ENCODE assay signal across 10 cellular contexts in genomic region chr12:120849765-120850164, GRCh38. TPM values are rescaled to one million over a fixed set of nuclear protein-coding genes. Genes with fewer than 3 reads are reported as not detected.
DNase-seq lines count a peak whose midpoint lies in the region; ATAC-seq and TF ChIP-seq lines count a peak whose summit lies in the region.
"Had no signal": no experiment of that assay in that cellular context is flagged by ENCODE, and none has a peak within 500 bp of the region (broad histone marks: within the 10 kb centered on the region; RNA-seq: fewer than 3 reads in every experiment).

No MANE protein-coding gene starts in this region.

- H3K27ac ChIP-seq in right atrium auricular region: peak overlapping the region; percentile 15 to 49
- H3K27ac ChIP-seq in stomach: peak overlapping the region in 3 of 5 donors; percentile 23 to 49 (median 40)

- H3K9me3 ChIP-seq in right atrium auricular region (no peaks in the 10 kb centered on the region), stomach (no peaks in the 10 kb centered on the region)

- no peak overlapping the region for H3K4me3 ChIP-seq in right atrium auricular region
- H3K4me3 ChIP-seq in stomach: no peak overlapping the region

- no peak for ATAC-seq in activated B cell treated with CpG ODN at 0.5 μM for 24 hours (ENCODE audit: low read depth)

- no peak for TF ChIP-seq EP300 in stomach (IDR thresholded peaks at IDR 0.05)

- H3K9me3 Mint-ChIP-seq in activated B cell treated with CpG ODN at 0.5 μM for 24 hours: no peaks in the 10 kb centered on the region
- no peaks in the 10 kb centered on the region for H3K9me3 Mint-ChIP-seq in T-helper 2 cell treated with Interferon-gamma antibody and Interleukin-4, amounts not matched to agents 5 μg/mL and 100 μg/mL, for 36 hours

- TF ChIP-seq POLR2A in stomach (IDR thresholded peaks at IDR 0.05): no peak

- POLR2A ChIA-PET in activated B cell treated with CpG ODN at 0.5 μM for 24 hours (lab: Charles Lee): interaction anchor here (0.6 to 3.6 kb wide), 4 partner anchors 10 to 736 kb away, joined by 3 to 18 read pairs (median 4); no protein-coding TSS in a partner anchor

- CTCF ChIA-PET in activated B cell treated with CpG ODN at 0.5 μM for 24 hours (lab: Charles Lee): interaction anchor here (1.7 kb wide), 1 partner anchor 14 kb away, joined by 4 read pairs; no protein-coding TSS in a partner anchor

- peak overlapping the region; percentile 52 for H3K4me3 Mint-ChIP-seq in activated B cell treated with CpG ODN at 0.5 μM for 24 hours
- no peak overlapping the region for H3K4me3 Mint-ChIP-seq in T-helper 2 cell treated with Interferon-gamma antibody and Interleukin-4, amounts not matched to agents 5 μg/mL and 100 μg/mL, for 36 hours

- peak overlapping the region; percentile 77 for H3K27ac Mint-ChIP-seq in activated B cell treated with CpG ODN at 0.5 μM for 24 hours
- H3K27ac Mint-ChIP-seq in T-helper 2 cell treated with Interferon-gamma antibody and Interleukin-4, amounts not matched to agents 5 μg/mL and 100 μg/mL, for 36 hours: no peak overlapping the region

- H3K27me3 ChIP-seq in right atrium auricular region: no peaks in the 10 kb centered on the region
- H3K27me3 ChIP-seq in stomach: no peaks in the 10 kb centered on the region

- peaks cover 0 to 77% of the 10 kb centered on the region in 2 donors for H3K4me1 ChIP-seq in right atrium auricular region
- H3K4me1 ChIP-seq in stomach: peaks cover 26 to 91% (median 55%) of the 10 kb centered on the region in 4 donors

- no peaks in the 10 kb centered on the region for H3K36me3 ChIP-seq in right atrium auricular region
- H3K36me3 ChIP-seq in stomach: no peaks in the 10 kb centered on the region

- H3K4me1 Mint-ChIP-seq in activated B cell treated with CpG ODN at 0.5 μM for 24 hours: peaks cover 73% of the 10 kb centered on the region
- H3K4me1 Mint-ChIP-seq in T-helper 2 cell treated with Interferon-gamma antibody and Interleukin-4, amounts not matched to agents 5 μg/mL and 100 μg/mL, for 36 hours (ENCODE audit: low read depth): peaks cover 37% of the 10 kb centered on the region

- peak; percentile 32 for DNase-seq in HS-5 (ENCODE audit: low read depth)
- no peak for DNase-seq in activated B cell treated with CpG ODN at 0.5 μM for 24 hours
- DNase-seq in right atrium auricular region (ENCODE audit: low spot score): no peak
- DNase-seq in stomach: no peak
- no peak for DNase-seq in NCI-H748 treated with DMSO at 0.1 percent for 48 hours (lab: John Stamatoyannopoulos, UW)
- DNase-seq in NCI-H146 (lab: John Stamatoyannopoulos, UW): no peak
- no peak for DNase-seq in T-helper 2 cell treated with Interferon-gamma antibody and Interleukin-4, amounts not matched to agents 5 μg/mL and 100 μg/mL, for 36 hours (ENCODE audit: low spot score)
- DNase-seq: effector memory CD4-positive, alpha-beta T cell; GDM1; NCI-H187 had no signal

- H3K27me3 Mint-ChIP-seq in activated B cell treated with CpG ODN at 0.5 μM for 24 hours: no peaks in the 10 kb centered on the region
- H3K27me3 Mint-ChIP-seq in T-helper 2 cell treated with Interferon-gamma antibody and Interleukin-4, amounts not matched to agents 5 μg/mL and 100 μg/mL, for 36 hours (ENCODE audit: low read depth): no peaks in the 10 kb centered on the region

- 37 to 63% (median 53%) methylated on average over 2 of the region's 2 CpGs for WGBS in stomach, 5 donors

- TF ChIP-seq CTCF in activated B cell treated with CpG ODN at 0.5 μM for 24 hours (IDR thresholded peaks at IDR 0.05) (no peak), right atrium auricular region (IDR thresholded peaks at IDR 0.05) (no peak), stomach (IDR thresholded peaks at IDR 0.05) (no peak)

- peaks cover 6% of the 10 kb centered on the region for H3K36me3 Mint-ChIP-seq in activated B cell treated with CpG ODN at 0.5 μM for 24 hours (ENCODE audit: low read depth)
- H3K36me3 Mint-ChIP-seq in T-helper 2 cell treated with Interferon-gamma antibody and Interleukin-4, amounts not matched to agents 5 μg/mL and 100 μg/mL, for 36 hours (ENCODE audit: low read depth): peaks cover 2% of the 10 kb centered on the region

- intact Hi-C loops in activated B cell treated with CpG ODN at 0.5 μM for 24 hours (cut with micrococcal nuclease): loop anchor here (2.0 to 5.0 kb wide), 3 partner anchors 15 to 267 kb away; partner anchors contain the start of gene POP5
- intact Hi-C loops in stomach (cut with DNase I; ENCODE audit: low total_unique reads): no loop called here

RNA-seq across cellular contexts. Expression of gene SPPL3, which starts 54.4 kb away (rescaled TPM):
- total RNA-seq in activated B cell treated with CpG ODN at 0.5 μM for 24 hours (39.9 and 40.3 TPM in 2 replicates), right atrium auricular region (10 to 100 TPM; 13.8 to 16.5 TPM), stomach (10 to 100 TPM; 13.9 to 63.4 (median 23.5) TPM)
- polyA plus RNA-seq in stomach: 10 to 100 TPM in 1 of 3 donors, 1 to 10 TPM in 2; 5.0 to 13.4 (median 7.6) TPM
